1 cellular context compared by ENCODE assay signal in the genomic region with DNA sequence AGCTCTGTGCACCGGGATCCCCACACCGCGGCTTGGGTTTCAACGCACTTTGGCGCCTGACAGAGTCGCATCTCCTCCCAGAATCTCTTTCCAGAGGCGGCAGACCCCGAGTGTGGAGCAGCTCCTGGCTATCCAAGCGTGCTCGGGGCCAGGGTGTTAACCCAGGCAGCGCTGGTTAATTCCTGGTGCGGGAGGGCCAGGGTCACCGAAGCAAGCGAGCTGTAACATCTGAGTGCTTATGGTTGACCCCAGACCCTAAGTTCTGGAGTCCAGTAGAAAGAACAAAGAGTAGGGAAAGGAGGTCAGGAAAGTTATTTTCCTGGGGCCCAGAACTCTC.
TF ChIP-seq lines count a peak whose summit lies in the region.

No MANE protein-coding gene starts in this region.

TF ChIP-seq in H1, 55 proteins besides CTCF, POLR2A, EP300 and RAD21:
- TF ChIP-seq, protein P1, sequence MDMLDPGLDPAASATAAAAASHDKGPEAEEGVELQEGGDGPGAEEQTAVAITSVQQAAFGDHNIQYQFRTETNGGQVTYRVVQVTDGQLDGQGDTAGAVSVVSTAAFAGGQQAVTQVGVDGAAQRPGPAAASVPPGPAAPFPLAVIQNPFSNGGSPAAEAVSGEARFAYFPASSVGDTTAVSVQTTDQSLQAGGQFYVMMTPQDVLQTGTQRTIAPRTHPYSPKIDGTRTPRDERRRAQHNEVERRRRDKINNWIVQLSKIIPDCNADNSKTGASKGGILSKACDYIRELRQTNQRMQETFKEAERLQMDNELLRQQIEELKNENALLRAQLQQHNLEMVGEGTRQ (IDR thresholded peaks at IDR 0.05; ENCODE audit: low read length) = no peak
- peak; percentile 10 for TF ChIP-seq SUZ12 (IDR thresholded peaks at IDR 0.05; ENCODE audit: low read length)
TF ChIP-seq in H1: peak in this region for 1.
